9 cellular contexts compared by ENCODE assay signal in the genomic region with DNA sequence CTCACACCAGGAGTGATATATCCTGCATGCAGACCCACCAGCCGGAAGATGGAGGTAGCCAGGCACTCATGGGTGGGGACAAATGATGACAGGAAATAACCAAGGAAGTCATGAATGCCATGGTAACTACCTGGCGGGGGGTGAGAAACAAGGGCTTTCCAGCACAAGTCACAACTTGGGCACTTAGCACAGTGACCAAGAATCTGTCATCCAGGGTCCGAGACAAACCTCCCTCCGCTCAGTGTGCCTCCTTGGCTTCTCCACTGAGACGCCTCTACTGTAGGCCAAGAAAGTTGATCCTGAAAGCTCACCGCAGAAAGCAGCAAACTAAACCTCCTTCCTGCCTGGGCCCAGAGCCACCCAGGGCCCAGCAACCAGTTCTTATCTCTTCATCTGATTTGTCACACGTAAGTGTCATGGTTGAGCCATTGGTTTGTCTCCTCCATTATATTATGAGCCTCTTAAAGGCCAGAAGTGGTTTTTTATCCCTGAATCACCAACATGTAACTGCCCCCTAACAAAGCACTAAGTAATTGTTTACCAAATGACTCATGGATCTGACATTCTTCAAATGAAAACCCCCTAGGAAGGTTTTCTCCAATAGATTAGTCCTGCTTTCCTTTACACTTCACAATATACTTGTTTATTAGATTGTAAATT.
DNase-seq lines count a peak whose midpoint lies in the region; ATAC-seq and TF ChIP-seq lines count a peak whose summit lies in the region.
"Had no signal": no experiment of that assay in that cellular context is flagged by ENCODE, and none has a peak within 500 bp of the region (broad histone marks: within the 10 kb centered on the region; RNA-seq: fewer than 3 reads in every experiment).

No MANE protein-coding gene starts in this region.

- ATAC-seq in stimulated activated naive B cell treated with anti-CD40 and anti-IgM and Interleukin-4, amounts not matched to agents 10 μg/mL and 1 μg/mL and 100 μg/mL, for 72 hours (replicated peaks): no peak
- ATAC-seq in GM21515 (IDR thresholded peaks at IDR 0.05; ENCODE audit: unreplicated experiment): no peak
- no peak for ATAC-seq in left cardiac atrium
- ATAC-seq: GM12878 had no signal

- peaks cover 0 to 5% of the 10 kb centered on the region in 2 donors for H3K36me3 Mint-ChIP-seq in CD14-positive monocyte
- H3K36me3 Mint-ChIP-seq in stimulated activated naive B cell treated with anti-CD40 and anti-IgM and Interleukin-4, amounts not matched to agents 10 μg/mL and 1 μg/mL and 100 μg/mL, for 72 hours: peaks cover 5 to 8% of the 10 kb centered on the region in 2 donors

- H3K27ac Mint-ChIP-seq in CD14-positive monocyte: peak overlapping the region in 5 of 7 donors; percentile 65 to 97 (median 90)
- H3K27ac Mint-ChIP-seq in stimulated activated naive B cell treated with anti-CD40 and anti-IgM and Interleukin-4, amounts not matched to agents 10 μg/mL and 1 μg/mL and 100 μg/mL, for 72 hours: peak overlapping the region; percentile 91

- peaks cover 0 to 4% (median 0%) of the 10 kb centered on the region in 7 donors for H3K9me3 Mint-ChIP-seq in CD14-positive monocyte
- peaks cover 4% of the 10 kb centered on the region in 2 donors for H3K9me3 Mint-ChIP-seq in stimulated activated naive B cell treated with anti-CD40 and anti-IgM and Interleukin-4, amounts not matched to agents 10 μg/mL and 1 μg/mL and 100 μg/mL, for 72 hours

- peaks cover 70% of the 10 kb centered on the region for H3K4me1 Mint-ChIP-seq in CD14-positive monocyte
- H3K4me1 Mint-ChIP-seq in stimulated activated naive B cell treated with anti-CD40 and anti-IgM and Interleukin-4, amounts not matched to agents 10 μg/mL and 1 μg/mL and 100 μg/mL, for 72 hours: peaks cover 51 to 86% of the 10 kb centered on the region in 2 donors

- H3K27me3 Mint-ChIP-seq in CD14-positive monocyte (ENCODE audit: low read depth in 3 of 3): no peaks in the 10 kb centered on the region
- H3K27me3 Mint-ChIP-seq in stimulated activated naive B cell treated with anti-CD40 and anti-IgM and Interleukin-4, amounts not matched to agents 10 μg/mL and 1 μg/mL and 100 μg/mL, for 72 hours: no peaks in the 10 kb centered on the region

- DNase-seq in CD14-positive monocyte (ENCODE audit: low spot score) (no peak), NCI-H146 treated with DMSO at 0.1 percent for 48 hours (lab: John Stamatoyannopoulos, UW; ENCODE audit: unreplicated experiment) (peak; percentile 25), activated T-cell treated with anti-CD3 and anti-CD28 coated beads for 48 hours (ENCODE audit: low read depth) (peak; percentile 56), fibroblast of villous mesenchyme (ENCODE audit: low read depth) (peak; percentile 80), cerebellum (ENCODE audit: low spot score) (no peak), left cardiac atrium (no peak)
- no peak for DNase-seq in stimulated activated naive B cell treated with anti-CD40 and anti-IgM and Interleukin-4, amounts not matched to agents 10 μg/mL and 1 μg/mL and 100 μg/mL, for 72 hours

- no peak for TF ChIP-seq CTCF in CD14-positive monocyte (IDR thresholded peaks at IDR 0.05)
- TF ChIP-seq CTCF in fibroblast of villous mesenchyme (IDR thresholded peaks at IDR 0.05; ENCODE audit: insufficient read depth, low read depth, low read length): no peak

- intact Hi-C loops in CD14-positive monocyte (cut with micrococcal nuclease) (loop anchor here in 1 of 2 donors (2.0 to 5.0 kb wide), 2 partner anchors 22 to 39 kb away; no protein-coding TSS in a partner anchor), left cardiac atrium (cut with DNase I) (no loop called here)

- no peak overlapping the region for H3K4me3 Mint-ChIP-seq in CD14-positive monocyte
- peak overlapping the region; percentile 12 to 42 for H3K4me3 Mint-ChIP-seq in stimulated activated naive B cell treated with anti-CD40 and anti-IgM and Interleukin-4, amounts not matched to agents 10 μg/mL and 1 μg/mL and 100 μg/mL, for 72 hours

- no peak overlapping the region for H3K4me3 ChIP-seq in fibroblast of villous mesenchyme (ENCODE audit: low read depth, low read length)
- H3K4me3 ChIP-seq: GM12878 had no signal

Comparison
In these comparisons a context has a peak if more than half of its experiments do, and no peak if none do; other contexts are left out.
1. DNase-seq: peak in NCI-H146 treated with DMSO at 0.1 percent for 48 hours (single experiment), activated T-cell treated with anti-CD3 and anti-CD28 coated beads for 48 hours (single experiment) and fibroblast of villous mesenchyme (single experiment); none in CD14-positive monocyte (single experiment), stimulated activated naive B cell treated with anti-CD40 and anti-IgM and Interleukin-4, amounts not matched to agents 10 μg/mL and 1 μg/mL and 100 μg/mL, for 72 hours (single experiment), cerebellum (single experiment) and left cardiac atrium (single experiment).
2. H3K4me3 Mint-ChIP-seq: peak in stimulated activated naive B cell treated with anti-CD40 and anti-IgM and Interleukin-4, amounts not matched to agents 10 μg/mL and 1 μg/mL and 100 μg/mL, for 72 hours (2 of 2); none in CD14-positive monocyte (0 of 2).